ENCODE assay signal across 8 cellular contexts in the genomic region with DNA sequence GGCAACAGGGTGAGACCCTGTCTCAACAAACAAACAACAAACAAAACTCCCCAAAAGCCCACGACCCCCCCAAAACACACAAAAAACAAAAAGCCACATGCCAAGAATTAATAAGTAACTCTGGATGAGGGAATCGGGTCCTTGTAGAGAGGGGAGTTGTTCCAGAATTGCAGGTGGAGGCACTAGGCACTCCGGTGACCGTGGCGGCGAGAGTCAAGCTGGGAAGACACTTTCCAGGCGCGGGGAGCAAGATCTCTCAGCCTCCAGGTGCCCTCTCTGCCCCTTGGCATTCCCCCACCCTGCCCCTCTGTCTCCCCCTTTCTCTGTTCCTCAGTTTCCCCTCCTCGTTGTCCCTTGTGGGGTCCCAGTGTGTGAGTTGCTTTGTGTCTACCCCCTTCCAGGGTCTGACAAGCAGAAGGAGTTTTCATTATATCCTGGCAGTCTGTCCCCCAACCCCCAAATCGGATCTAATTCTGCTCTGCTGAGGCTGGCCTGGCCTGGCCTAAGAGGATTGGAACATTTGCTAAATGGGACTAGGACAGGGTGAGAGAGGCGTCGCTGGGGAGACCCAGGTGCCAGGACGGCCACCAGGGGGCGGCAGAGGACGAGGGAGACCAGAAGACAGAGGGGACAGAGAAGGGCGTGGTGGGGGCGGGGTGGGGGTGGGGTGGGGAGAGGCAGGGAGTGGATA. TPM values are rescaled to one million over a fixed set of nuclear protein-coding genes. Genes with fewer than 3 reads are reported as not detected.
DNase-seq lines count a peak whose midpoint lies in the region; ATAC-seq, FAIRE-seq and TF ChIP-seq lines count a peak whose summit lies in the region.

No MANE protein-coding gene starts in this region.

- H3K9me3 ChIP-seq in AG04450 (ENCODE audit: control insufficient read depth, insufficient read depth, low read length) (no peaks in the 10 kb centered on the region), H1 (ENCODE audit: insufficient read depth in 2 of 2, low read depth in 1 of 2, low read length in 1 of 2) (no peaks in the 10 kb centered on the region), mucosa of descending colon (no peaks in the 10 kb centered on the region)

- H3K4me3 ChIP-seq in AG04450 (ENCODE audit: low read depth, low read length) (no peak overlapping the region), H1 (ENCODE audit: extremely low read depth in 1 of 4, insufficient read depth in 2 of 4, low read depth in 3 of 4, low read length in 4 of 4) (no peak overlapping the region), mucosa of descending colon (no peak overlapping the region)

- H3K4me1 ChIP-seq in H1 (replicated peaks in 1 of 4; ENCODE audit: control insufficient read depth in 3 of 4, insufficient read depth in 4 of 4, low read length in 3 of 4) (no peaks in the 10 kb centered on the region; a peak in 2 of 7 replicates), mucosa of descending colon (ENCODE audit: low read depth) (no peaks in the 10 kb centered on the region)

- POLR2A ChIA-PET in AG04450 (lab: Yijun Ruan, JAX) (no interaction called here), H1 (lab: Charles Lee; ENCODE audit: partially characterized antibody) (interaction anchor here (1.5 to 1.6 kb wide), 2 partner anchors 36 to 61 kb away, joined by 4 read pairs; no protein-coding TSS in a partner anchor)

- no peak overlapping the region for H4K91ac ChIP-seq in H1 (replicated peaks; ENCODE audit: insufficient read length, low read length)

- DNase-seq in AG04450 (ENCODE audit: low read depth, low spot score), result no peak
- peak; percentile 73 for DNase-seq in GM19239 (ENCODE audit: insufficient read length, low spot score)
- DNase-seq in NCI-H82 (lab: John Stamatoyannopoulos, UW), result peak; percentile 100
- DNase-seq in activated CD8-positive, alpha-beta memory T cell treated with anti-CD3 and anti-CD28 coated beads for 24 hours, result peak; percentile 92
- DNase-seq in H1 (ENCODE audit: low read depth in 1 of 2, low spot score in 2 of 2), result peak; percentile 78 to 99
- DNase-seq in mucosa of descending colon, result peak; percentile 73 to 87 (median 82)
- DNase-seq in stimulated activated CD8-positive, alpha-beta memory T cell treated with anti-CD3 and anti-CD28 coated beads, Interleukin-7, amount 100 ng/mL, for 24 hours (ENCODE audit: low read depth), result peak; percentile 74

- TF ChIP-seq CTCF in AG04450 (IDR thresholded peaks at IDR 0.05; ENCODE audit: low read depth, low read length) (peak; percentile 49), H1 (IDR thresholded peaks at IDR 0.05; ENCODE audit: control extremely low read depth in 1 of 3, insufficient read depth in 1 of 3, low read depth in 1 of 3, low read length in 3 of 3) (peak; percentile 70 to 91 (median 85)), mucosa of descending colon (IDR thresholded peaks at IDR 0.05) (peak; percentile 30)

- no peak overlapping the region for H2BK120ac ChIP-seq in H1 (replicated peaks; ENCODE audit: low read depth, low read length)

- FAIRE-seq in GM19239 (lab: Jason Lieb, UNC), result no peak
- no peak for FAIRE-seq in H1 (lab: Jason Lieb, UNC)

- H2BK12ac ChIP-seq in H1 (ENCODE audit: low read depth, low read length), result 0 out of 2 replicates have a peak overlapping the region, but pooled peaks have one; percentile 9

- no peak overlapping the region for H3K18ac ChIP-seq in H1 (ENCODE audit: extremely low read depth, low read length)

- peaks cover 4% of the 10 kb centered on the region; the same call in 1 of the 2 replicates for H3K23me2 ChIP-seq in H1 (ENCODE audit: low read depth, low read length)

- TF ChIP-seq POLR2A in H1 (IDR thresholded peaks at IDR 0.05; ENCODE audit: control extremely low read depth in 1 of 2, low read depth in 2 of 2, low read length in 2 of 2), result no peak

- H3K36me3 ChIP-seq in H1 (ENCODE audit: control insufficient read depth in 2 of 4, insufficient read depth in 4 of 4, low read length in 3 of 4), result no peaks in the 10 kb centered on the region
- H3K36me3 ChIP-seq in mucosa of descending colon (ENCODE audit: low read depth), result no peaks in the 10 kb centered on the region

- H2BK15ac ChIP-seq in H1 (ENCODE audit: low read length), result no peak overlapping the region

- no peak overlapping the region for H2BK20ac ChIP-seq in H1 (ENCODE audit: low read length)

- no peaks in the 10 kb centered on the region for H3K79me2 ChIP-seq in H1 (ENCODE audit: control insufficient read depth in 1 of 2, insufficient read depth in 2 of 2, low read length in 2 of 2)

- H4K20me1 ChIP-seq in H1 (replicated peaks in 1 of 2; ENCODE audit: control insufficient read depth in 1 of 2, insufficient read depth in 2 of 2, low read length in 2 of 2), result no peaks in the 10 kb centered on the region

- no peak overlapping the region for H2AK5ac ChIP-seq in H1 (ENCODE audit: low read depth, low read length)

- H4K5ac ChIP-seq in H1 (ENCODE audit: insufficient read length, low read depth, low read length), result no peak overlapping the region

- H3K56ac ChIP-seq in H1 (replicated peaks; ENCODE audit: insufficient read length, low read depth, low read length), result no peak overlapping the region

- no peak overlapping the region for H2BK5ac ChIP-seq in H1 (ENCODE audit: low read depth, low read length)

- no peak overlapping the region for H3K23ac ChIP-seq in H1 (ENCODE audit: insufficient read length)

- no peak overlapping the region for H3K4ac ChIP-seq in H1 (replicated peaks; ENCODE audit: insufficient read length, low read depth, low read length)

- CTCF ChIA-PET in AG04450 (lab: Charles Lee) (no interaction called here), H1 (lab: Charles Lee; ENCODE audit: partially characterized antibody) (interaction anchor here (0.7 to 4.0 kb wide), 17 partner anchors 10 to 750 kb away, joined by 3 to 31 read pairs (median 5); no protein-coding TSS in a partner anchor)

- intact Hi-C loops in mucosa of descending colon (cut with DNase I, micrococcal nuclease), result no loop called here

- WGBS in H1 (ENCODE audit: extremely low coverage in 1 of 2, insufficient coverage in 1 of 2, insufficient read length in 1 of 2, insufficient replicate concordance in 2 of 2, low coverage in 1 of 2, low lambda C conversion rate in 2 of 2, missing lambda C conversion rate in 1 of 2), 2 experiments, result 42% methylated on average over 13 of the region's 17 CpGs; no CpG with 5 or more reads in 1 of the 2 experiments

- no peak for TF ChIP-seq EP300 in H1 (IDR thresholded peaks at IDR 0.05; ENCODE audit: borderline replicate concordance in 1 of 2, low read depth in 2 of 2, low read length in 2 of 2)

- H3K27me3 ChIP-seq in AG04450 (ENCODE audit: control insufficient read depth, insufficient read depth, low read length) (no peaks in the 10 kb centered on the region), H1 (replicated peaks in 1 of 4; ENCODE audit: control insufficient read depth in 3 of 4, extremely low read depth in 1 of 4, insufficient read depth in 3 of 4, low read length in 3 of 4) (no peaks in the 10 kb centered on the region)

- TF ChIP-seq RAD21 in H1 (IDR thresholded peaks at IDR 0.05 in 1 of 2, conservative IDR thresholded peaks at IDR 0.05 in 1 of 2; ENCODE audit: low read depth in 2 of 2, low read length in 2 of 2), result peak; percentile 68 to 78

- H4K8ac ChIP-seq in H1 (ENCODE audit: extremely low read depth, insufficient read depth, low read length), result peak overlapping the region; percentile 68

- ATAC-seq in mucosa of descending colon, result peak; percentile 93
- ATAC-seq in HG02571 (IDR thresholded peaks at IDR 0.05; ENCODE audit: unreplicated experiment), result no peak

- no peak overlapping the region for H3K27ac ChIP-seq in AG04450 (ENCODE audit: low read depth, low read length)
- no peak overlapping the region for H3K27ac ChIP-seq in H1 (ENCODE audit: low read depth, low read length)

- no peak overlapping the region for H3K14ac ChIP-seq in H1 (ENCODE audit: insufficient read length)

- no peak overlapping the region for H2AFZ ChIP-seq in H1 (ENCODE audit: low read length)

- H3K9ac ChIP-seq in H1 (replicated peaks in 1 of 4; ENCODE audit: extremely low read depth in 1 of 4, low read depth in 3 of 4, low read length in 3 of 4), result no peak overlapping the region

- H3K4me2 ChIP-seq in H1 (ENCODE audit: insufficient read depth in 1 of 2, low read depth in 2 of 2, low read length in 2 of 2), result no peak overlapping the region

- no peaks in the 10 kb centered on the region for H3K79me1 ChIP-seq in H1 (ENCODE audit: low read depth, low read length)

RNA-seq across cellular contexts. Expression of a gene that starts 8.3 kb away (rescaled TPM):
- not detected in 2 replicates for polyA plus RNA-seq in AG04450 (2011; rRNA removed)
- not detected in 2 replicates for polyA minus RNA-seq in AG04450 (2011; rRNA and poly(A)+ RNA removed)
- total RNA-seq in H1 (2021; fragmentation: NEBNext Ultra II Directional; extraction: Animal tissue kit (Norgen Biotek cat#: 25700)), result not detected in 2 replicates
- polyA plus RNA-seq in H1 (2011; rRNA removed), result 0.06 and 0.08 TPM in 2 replicates
- polyA plus RNA-seq in H1 (2011; cell fraction: cytosol; rRNA removed), result 0.04 TPM
- polyA plus RNA-seq in H1 (2011; cell fraction: nucleus; rRNA removed), result 0.03 TPM
- polyA plus RNA-seq in H1 (2012, experiment 1 of 2), result 0.08 to 0.24 TPM (median 0.23 TPM) in 3 of 4 replicates, not detected in the other
- polyA plus RNA-seq in H1 (2012, experiment 2 of 2), result 0.08 TPM
- polyA plus RNA-seq in H1 (2013, experiment 1 of 2), result 0.02 TPM
- not detected for polyA plus RNA-seq in H1 (2013, experiment 2 of 2)
- 0.06 and 0.07 TPM in 2 replicates for polyA minus RNA-seq in H1 (2011; rRNA and poly(A)+ RNA removed)
- not detected for polyA minus RNA-seq in H1 (2011; cell fraction: cytosol; rRNA and poly(A)+ RNA removed)
- not detected for polyA minus RNA-seq in H1 (2011; cell fraction: nucleus; rRNA and poly(A)+ RNA removed)
- total RNA-seq in mucosa of descending colon, result not detected

RNA-seq across cellular contexts. Expression of a gene that starts 9.1 kb away (rescaled TPM):
- not detected in 2 replicates for polyA plus RNA-seq in AG04450 (2011; rRNA removed)
- not detected in 2 replicates for polyA minus RNA-seq in AG04450 (2011; rRNA and poly(A)+ RNA removed)
- total RNA-seq in H1 (2021; fragmentation: NEBNext Ultra II Directional; extraction: Animal tissue kit (Norgen Biotek cat#: 25700)), result not detected in 2 replicates
- 0.03 and 0.05 TPM in 2 replicates for polyA plus RNA-seq in H1 (2011; rRNA removed)
- not detected for polyA plus RNA-seq in H1 (2011; cell fraction: cytosol; rRNA removed)
- polyA plus RNA-seq in H1 (2011; cell fraction: nucleus; rRNA removed), result not detected
- not detected in 4 replicates for polyA plus RNA-seq in H1 (2012, experiment 1 of 2)
- polyA plus RNA-seq in H1 (2012, experiment 2 of 2), result not detected
- polyA plus RNA-seq in H1 (2013, experiment 1 of 2), result 0.04 TPM
- polyA plus RNA-seq in H1 (2013, experiment 2 of 2), result 0.04 TPM
- not detected in 2 replicates for polyA minus RNA-seq in H1 (2011; rRNA and poly(A)+ RNA removed)
- not detected for polyA minus RNA-seq in H1 (2011; cell fraction: cytosol; rRNA and poly(A)+ RNA removed)
- not detected for polyA minus RNA-seq in H1 (2011; cell fraction: nucleus; rRNA and poly(A)+ RNA removed)
- not detected for total RNA-seq in mucosa of descending colon

RNA-seq across cellular contexts. Expression of a gene that starts 34.9 kb away (rescaled TPM):
- polyA plus RNA-seq in AG04450 (2011; rRNA removed) (177 and 221 TPM in 2 replicates), H1 (2011; rRNA removed) (588 and 709 TPM in 2 replicates)
- 41.9 and 49.2 TPM in 2 replicates for polyA minus RNA-seq in AG04450 (2011; rRNA and poly(A)+ RNA removed)
- 361 and 371 TPM in 2 replicates for total RNA-seq in H1 (2021; fragmentation: NEBNext Ultra II Directional; extraction: Animal tissue kit (Norgen Biotek cat#: 25700))
- 652 TPM for polyA plus RNA-seq in H1 (2011; cell fraction: cytosol; rRNA removed)
- polyA plus RNA-seq in H1 (2011; cell fraction: nucleus; rRNA removed), result 471 TPM
- 211 to 357 TPM (median 346 TPM) in 4 replicates for polyA plus RNA-seq in H1 (2012, experiment 1 of 2)
- polyA plus RNA-seq in H1 (2012, experiment 2 of 2), result 655 TPM
- 479 TPM for polyA plus RNA-seq in H1 (2013, experiment 1 of 2)
- 488 TPM for polyA plus RNA-seq in H1 (2013, experiment 2 of 2)
- 94.3 and 112 TPM in 2 replicates for polyA minus RNA-seq in H1 (2011; rRNA and poly(A)+ RNA removed)
- 88.6 TPM for polyA minus RNA-seq in H1 (2011; cell fraction: cytosol; rRNA and poly(A)+ RNA removed)
- 76.1 TPM for polyA minus RNA-seq in H1 (2011; cell fraction: nucleus; rRNA and poly(A)+ RNA removed)
- total RNA-seq in mucosa of descending colon, result 100 to 1,000 TPM; 228 to 527 (median 281) TPM

RNA-seq across cellular contexts. Expression of a gene that starts 45.6 kb away (rescaled TPM):
- polyA plus RNA-seq in AG04450 (2011; rRNA removed) (not detected in 2 replicates), H1 (2011; rRNA removed) (not detected in 2 replicates)
- not detected in 2 replicates for polyA minus RNA-seq in AG04450 (2011; rRNA and poly(A)+ RNA removed)
- total RNA-seq in H1 (2021; fragmentation: NEBNext Ultra II Directional; extraction: Animal tissue kit (Norgen Biotek cat#: 25700)), result not detected in 2 replicates
- polyA plus RNA-seq in H1 (2011; cell fraction: cytosol; rRNA removed), result not detected
- not detected for polyA plus RNA-seq in H1 (2011; cell fraction: nucleus; rRNA removed)
- not detected in 4 replicates for polyA plus RNA-seq in H1 (2012, experiment 1 of 2)
- not detected for polyA plus RNA-seq in H1 (2012, experiment 2 of 2)
- 0.10 TPM for polyA plus RNA-seq in H1 (2013, experiment 1 of 2)
- not detected for polyA plus RNA-seq in H1 (2013, experiment 2 of 2)
- not detected in 2 replicates for polyA minus RNA-seq in H1 (2011; rRNA and poly(A)+ RNA removed)
- not detected for polyA minus RNA-seq in H1 (2011; cell fraction: cytosol; rRNA and poly(A)+ RNA removed)
- not detected for polyA minus RNA-seq in H1 (2011; cell fraction: nucleus; rRNA and poly(A)+ RNA removed)
- not detected for total RNA-seq in mucosa of descending colon

Comparison
In these comparisons a context has a peak if more than half of its experiments do, and no peak if none do; other contexts are left out.
1. CTCF ChIP-seq: peak in every context shown above with its lines; median percentile 85 in H1; 49 in AG04450; 30 in mucosa of descending colon.